Comparison of ENCODE assay signal across 24 cellular contexts in genomic region chr1:47783638-47784293, GRCh38.
A peak's percentile ranks its signal among the peaks of the same experiment; 100 is the strongest.
DNase-seq lines count a peak whose midpoint lies in the region; ATAC-seq, FAIRE-seq and TF ChIP-seq lines count a peak whose summit lies in the region.
"Had no signal": no experiment of that assay in that cellular context is flagged by ENCODE, and none has a peak within 500 bp of the region (broad histone marks: within the 10 kb centered on the region; RNA-seq: fewer than 3 reads in every experiment).

No MANE protein-coding gene starts in this region.

- TF ChIP-seq CTCF in WTC11 (IDR thresholded peaks at IDR 0.05) (no peak), bronchial epithelial cell (IDR thresholded peaks at IDR 0.05; ENCODE audit: insufficient read depth, low read length, severe bottlenecking) (no peak), nephron (IDR thresholded peaks at IDR 0.05; ENCODE audit: unreplicated experiment in 3 of 3) (no peak), tibial artery (IDR thresholded peaks at IDR 0.05) (no peak), neural progenitor cell (IDR thresholded peaks at IDR 0.05) (no peak)

- no peaks in the 10 kb centered on the region for H3F3A ChIP-seq in neural progenitor cell (ENCODE audit: low read depth)

- H3K4me3 Mint-ChIP-seq in WTC11: no peak overlapping the region
- no peak overlapping the region for H3K4me3 Mint-ChIP-seq in nephron
- H3K4me3 Mint-ChIP-seq in neural progenitor cell: no peak overlapping the region
- H3K4me3 Mint-ChIP-seq: CD4-positive, CD25-positive, alpha-beta regulatory T cell; CD8-positive, alpha-beta memory T cell; IgD-negative memory B cell had no signal

- H3K4me3 ChIP-seq in bronchial epithelial cell (ENCODE audit: low read depth, low read length): no peak overlapping the region
- no peak overlapping the region for H3K4me3 ChIP-seq in tibial artery
- no peak overlapping the region for H3K4me3 ChIP-seq in neural progenitor cell

- H3K36me3 ChIP-seq in bronchial epithelial cell (ENCODE audit: control insufficient read depth, insufficient read depth, low read length): no peaks in the 10 kb centered on the region
- no peaks in the 10 kb centered on the region for H3K36me3 ChIP-seq in tibial artery
- H3K36me3 ChIP-seq in neural progenitor cell: no peaks in the 10 kb centered on the region
- H3K36me3 ChIP-seq: BE2C had no signal

- DNase-seq in WTC11 (ENCODE audit: low spot score): no peak
- no peak for DNase-seq in bronchial epithelial cell (ENCODE audit: low read depth)
- no peak for DNase-seq in tibial artery
- DNase-seq in nucleus accumbens (lab: John Stamatoyannopoulos, UW): no peak
- no peak for DNase-seq in neural progenitor cell (ENCODE audit: low spot score)
- DNase-seq: ACHN; BE2C; C1 segment of cervical spinal cord; CD4-positive, CD25-positive, alpha-beta regulatory T cell; CD8-positive, alpha-beta memory T cell; COR-L47; DMS 273 treated with DMSO at 0.1 percent for 48 hours; DMS53; DND-41; EL; GOT3; H7 had no signal

- H3K27me3 ChIP-seq in bronchial epithelial cell (ENCODE audit: control insufficient read depth, insufficient read depth, low read length) (no peaks in the 10 kb centered on the region), tibial artery (no peaks in the 10 kb centered on the region), neural progenitor cell (no peaks in the 10 kb centered on the region)
- H3K27me3 ChIP-seq: BE2C had no signal

- H3K4me1 ChIP-seq in tibial artery: peaks cover 0 to 77% (median 62%) of the 10 kb centered on the region in 4 donors
- peaks cover 3% of the 10 kb centered on the region for H3K4me1 ChIP-seq in neural progenitor cell
- H3K4me1 ChIP-seq: BE2C had no signal

- no peak overlapping the region for H2AFZ ChIP-seq in neural progenitor cell (replicated peaks)

- no peaks in the 10 kb centered on the region for H3K9me3 Mint-ChIP-seq in WTC11
- no peaks in the 10 kb centered on the region for H3K9me3 Mint-ChIP-seq in nephron
- H3K9me3 Mint-ChIP-seq in neural progenitor cell: no peaks in the 10 kb centered on the region
- H3K9me3 Mint-ChIP-seq: CD8-positive, alpha-beta memory T cell; IgD-negative memory B cell had no signal

- H3K36me3 Mint-ChIP-seq in WTC11: no peaks in the 10 kb centered on the region
- peaks cover 22% of the 10 kb centered on the region for H3K36me3 Mint-ChIP-seq in nephron (ENCODE audit: low read depth)
- no peaks in the 10 kb centered on the region for H3K36me3 Mint-ChIP-seq in neural progenitor cell
- H3K36me3 Mint-ChIP-seq: CD4-positive, CD25-positive, alpha-beta regulatory T cell; CD8-positive, alpha-beta memory T cell; IgD-negative memory B cell had no signal

- H3K4me2 ChIP-seq in neural progenitor cell: no peak overlapping the region

- no peaks in the 10 kb centered on the region for H3K79me2 ChIP-seq in neural progenitor cell (ENCODE audit: low read depth)

- H3K27ac ChIP-seq in tibial artery: peak overlapping the region; percentile 80 to 82
- H3K27ac ChIP-seq in neural progenitor cell: no peak overlapping the region

- H4K20me1 ChIP-seq in neural progenitor cell (ENCODE audit: low read depth): no peaks in the 10 kb centered on the region

- POLR2A ChIA-PET in WTC11 (lab: Charles Lee): no interaction called here

- CTCF ChIA-PET in WTC11 (lab: Charles Lee): interaction anchor here (1.0 kb wide), 1 partner anchor 28 kb away, joined by 5 read pairs; no protein-coding TSS in a partner anchor

- ATAC-seq in WTC11 (no peak), GM21381 (IDR thresholded peaks at IDR 0.05; ENCODE audit: unreplicated experiment) (no peak)

- FAIRE-seq in bronchial epithelial cell (lab: Jason Lieb, UNC): peak; percentile 40
- FAIRE-seq: A204.1, GM12891, GM18507, HTR-8/SVneo had no signal

- H3K9ac ChIP-seq in neural progenitor cell: no peak overlapping the region

- H3K27ac Mint-ChIP-seq in WTC11: no peak overlapping the region
- H3K27ac Mint-ChIP-seq in nephron: peak overlapping the region; percentile 25 to 66 (median 56)
- H3K27ac Mint-ChIP-seq in neural progenitor cell: no peak overlapping the region
- H3K27ac Mint-ChIP-seq: CD4-positive, CD25-positive, alpha-beta regulatory T cell; IgD-negative memory B cell had no signal

- H3K9me3 ChIP-seq in tibial artery: no peaks in the 10 kb centered on the region
- H3K9me3 ChIP-seq in neural progenitor cell (ENCODE audit: low read depth): no peaks in the 10 kb centered on the region
- H3K9me3 ChIP-seq: BE2C had no signal

- intact Hi-C loops in tibial artery (cut with DNase I; ENCODE audit: low total_unique reads): loop anchor here (10.0 kb wide), 1 partner anchor 211 kb away; the partner anchor contains the start of gene TRABD2B

- no peaks in the 10 kb centered on the region for H3K4me1 Mint-ChIP-seq in WTC11
- H3K4me1 Mint-ChIP-seq in nephron: peaks cover 48% of the 10 kb centered on the region
- H3K4me1 Mint-ChIP-seq in neural progenitor cell: peaks cover 4% of the 10 kb centered on the region
- H3K4me1 Mint-ChIP-seq: CD4-positive, CD25-positive, alpha-beta regulatory T cell; CD8-positive, alpha-beta memory T cell; IgD-negative memory B cell had no signal

- H3K27me3 Mint-ChIP-seq in WTC11 (ENCODE audit: low read depth) (no peaks in the 10 kb centered on the region; the same call in 1 of the 2 replicates), nephron (ENCODE audit: low read depth) (peaks cover 32% of the 10 kb centered on the region), neural progenitor cell (ENCODE audit: insufficient read depth, low read depth) (peaks cover 7% of the 10 kb centered on the region)
- H3K27me3 Mint-ChIP-seq: CD4-positive, CD25-positive, alpha-beta regulatory T cell had no signal

TF ChIP-seq in WTC11, 78 proteins besides CTCF, POLR2A, EP300 and RAD21:
- TF ChIP-seq CBFB (CRISPR knock-in tag; IDR thresholded peaks at IDR 0.05; ENCODE audit: low read depth) (no peak), GABPB1 (CRISPR knock-in tag; IDR thresholded peaks at IDR 0.05) (0 out of 2 replicates have a peak, but pooled peaks have one; percentile 16)

Comparison
In these comparisons a context has a peak if more than half of its experiments do, and no peak if none do; other contexts are left out.
1. H3K27ac Mint-ChIP-seq: peak in nephron (3 of 3); none in WTC11 (single experiment) and neural progenitor cell (single experiment).